ENCODE assay signal across 1 cellular context in the genomic region with DNA sequence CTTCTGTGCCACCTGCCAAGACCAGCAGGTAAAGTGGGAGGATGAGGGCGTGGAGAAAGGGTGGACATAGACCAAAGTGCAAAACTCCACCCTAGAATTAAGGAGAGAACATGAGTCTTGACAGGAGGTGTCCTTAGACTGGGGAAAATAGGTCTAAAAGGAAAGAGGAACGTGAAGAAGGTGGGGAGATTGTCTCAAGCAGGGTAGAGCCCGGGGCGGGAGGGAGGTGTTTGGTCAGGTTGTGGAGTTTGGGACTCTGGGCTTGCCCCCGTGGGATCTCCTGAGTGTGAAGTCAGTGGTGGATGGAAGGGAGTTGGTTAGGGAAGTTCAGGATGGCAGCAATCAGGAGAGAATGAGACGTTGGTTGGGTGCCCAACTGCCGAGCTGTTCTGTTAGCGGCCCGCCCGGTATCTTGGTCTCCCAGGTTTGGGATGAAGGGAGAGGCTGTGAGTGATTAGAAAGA.
TF ChIP-seq lines count a peak whose summit lies in the region.

No MANE protein-coding gene starts in this region.

TF ChIP-seq in H1, 55 proteins besides CTCF, POLR2A, EP300 and RAD21:
- TF ChIP-seq SUZ12 (IDR thresholded peaks at IDR 0.05; ENCODE audit: low read length) (0 out of 2 replicates have a peak, but pooled peaks have one; percentile 11), SIRT6 (IDR thresholded peaks at IDR 0.05; ENCODE audit: low read length) (no peak), SIN3A (conservative IDR thresholded peaks at IDR 0.05 in 1 of 2, IDR thresholded peaks at IDR 0.05 in 1 of 2; ENCODE audit: low read depth in 1 of 2, low read length in 2 of 2) (0 out of 4 replicates have a peak, but pooled peaks of 1 of the 2 experiments have one; percentile 12), POLR2AphosphoS5 (IDR thresholded peaks at IDR 0.05; ENCODE audit: low read depth, low read length) (no peak)
- TF ChIP-seq, protein P1, sequence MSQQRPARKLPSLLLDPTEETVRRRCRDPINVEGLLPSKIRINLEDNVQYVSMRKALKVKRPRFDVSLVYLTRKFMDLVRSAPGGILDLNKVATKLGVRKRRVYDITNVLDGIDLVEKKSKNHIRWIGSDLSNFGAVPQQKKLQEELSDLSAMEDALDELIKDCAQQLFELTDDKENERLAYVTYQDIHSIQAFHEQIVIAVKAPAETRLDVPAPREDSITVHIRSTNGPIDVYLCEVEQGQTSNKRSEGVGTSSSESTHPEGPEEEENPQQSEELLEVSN (IDR thresholded peaks at IDR 0.05): no peak
- TF ChIP-seq, protein P2, sequence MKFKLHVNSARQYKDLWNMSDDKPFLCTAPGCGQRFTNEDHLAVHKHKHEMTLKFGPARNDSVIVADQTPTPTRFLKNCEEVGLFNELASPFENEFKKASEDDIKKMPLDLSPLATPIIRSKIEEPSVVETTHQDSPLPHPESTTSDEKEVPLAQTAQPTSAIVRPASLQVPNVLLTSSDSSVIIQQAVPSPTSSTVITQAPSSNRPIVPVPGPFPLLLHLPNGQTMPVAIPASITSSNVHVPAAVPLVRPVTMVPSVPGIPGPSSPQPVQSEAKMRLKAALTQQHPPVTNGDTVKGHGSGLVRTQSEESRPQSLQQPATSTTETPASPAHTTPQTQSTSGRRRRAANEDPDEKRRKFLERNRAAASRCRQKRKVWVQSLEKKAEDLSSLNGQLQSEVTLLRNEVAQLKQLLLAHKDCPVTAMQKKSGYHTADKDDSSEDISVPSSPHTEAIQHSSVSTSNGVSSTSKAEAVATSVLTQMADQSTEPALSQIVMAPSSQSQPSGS (IDR thresholded peaks at IDR 0.05; ENCODE audit: low read length): no peak
